Comparison of ENCODE assay signal across 9 cellular contexts in genomic region chr2:160252278-160252887, GRCh38. TPM values are rescaled to one million over a fixed set of nuclear protein-coding genes. Genes with fewer than 3 reads are reported as not detected.
A peak's percentile ranks its signal among the peaks of the same experiment; 100 is the strongest.
DNase-seq lines count a peak whose midpoint lies in the region; ATAC-seq and TF ChIP-seq lines count a peak whose summit lies in the region.
"Had no signal": no experiment of that assay in that cellular context is flagged by ENCODE, and none has a peak within 500 bp of the region (broad histone marks: within the 10 kb centered on the region; RNA-seq: fewer than 3 reads in every experiment).

No MANE protein-coding gene starts in this region.

- peaks cover 5% of the 10 kb centered on the region for H3K9me3 Mint-ChIP-seq in osteocyte (ENCODE audit: unreplicated experiment)

- no peaks in the 10 kb centered on the region for H3K36me3 Mint-ChIP-seq in osteocyte (ENCODE audit: unreplicated experiment)

- peaks cover 59% of the 10 kb centered on the region for H3K4me1 Mint-ChIP-seq in osteocyte (ENCODE audit: unreplicated experiment)

- no peaks in the 10 kb centered on the region for H3K79me2 ChIP-seq in GM23248 (ENCODE audit: insufficient read depth)
- H3K79me2 ChIP-seq in PC-3 (ENCODE audit: low read length), result no peaks in the 10 kb centered on the region

- CTCF ChIA-PET in PC-3 (lab: Charles Lee), result interaction anchor here (0.6 to 0.9 kb wide), 4 partner anchors 58 to 812 kb away, joined by 3 to 4 read pairs (median 4); no protein-coding TSS in a partner anchor

- H3K27ac ChIP-seq in GM23248 (no peak overlapping the region), PC-3 (ENCODE audit: low read length) (no peak overlapping the region)

- no TSS peak for BruUV-seq in PC-3 (replicated peaks; lab: Mats Ljungman, UMichigan)

- H3F3A ChIP-seq in GM23248 (ENCODE audit: insufficient read depth) (no peaks in the 10 kb centered on the region), PC-3 (ENCODE audit: low read length, unreplicated experiment) (no peaks in the 10 kb centered on the region)

- TF ChIP-seq CTCF in PC-3 (conservative IDR thresholded peaks at IDR 0.05; ENCODE audit: low read depth, low read length) (peak; percentile 82), osteocyte (IDR thresholded peaks at IDR 0.05) (peak; percentile 80)

- H3K27me3 Mint-ChIP-seq in osteocyte (ENCODE audit: unreplicated experiment), result no peaks in the 10 kb centered on the region

- H4K20me1 ChIP-seq in GM23248 (ENCODE audit: insufficient read depth) (no peaks in the 10 kb centered on the region), PC-3 (ENCODE audit: low read length) (no peaks in the 10 kb centered on the region)

- H3K4me2 ChIP-seq in GM23248 (ENCODE audit: unreplicated experiment), result no peak overlapping the region
- H3K4me2 ChIP-seq in PC-3 (ENCODE audit: low read length), result no peak overlapping the region

- H2AFZ ChIP-seq in GM23248 (no peak overlapping the region), PC-3 (ENCODE audit: low read length) (0 out of 2 replicates have a peak overlapping the region, but pooled peaks have one; percentile 3)

- H3K9me2 ChIP-seq in GM23248 (ENCODE audit: insufficient read depth) (no peaks in the 10 kb centered on the region), PC-3 (replicated peaks; ENCODE audit: low read length) (no peaks in the 10 kb centered on the region)

- DNase-seq in AG08396 (ENCODE audit: low spot score), result peak; percentile 20
- DNase-seq in GM23248, result peak; percentile 53
- DNase-seq in PC-3, result peak; percentile 75
- DNase-seq in erythroblast (lab: John Stamatoyannopoulos, UW), result peak; percentile 3 to 45
- DNase-seq in osteocyte (ENCODE audit: extremely low spot score, unreplicated experiment), result no peak
- no peak for DNase-seq in activated CD4-positive, alpha-beta T cell treated with anti-CD3 and anti-CD28 coated beads for 4 hours
- no peak for DNase-seq in activated gamma-delta T cell (lab: John Stamatoyannopoulos, UW)

- no peaks in the 10 kb centered on the region for H3K27me3 ChIP-seq in GM23248 (replicated peaks; ENCODE audit: insufficient read depth)
- no peaks in the 10 kb centered on the region for H3K27me3 ChIP-seq in PC-3 (ENCODE audit: low read length)

- H3K4me1 ChIP-seq in GM23248 (ENCODE audit: insufficient read depth) (peaks cover 16% of the 10 kb centered on the region), PC-3 (ENCODE audit: insufficient read depth, low read length) (peaks cover 17% of the 10 kb centered on the region)

- intact Hi-C loops in PC-3 (cut with micrococcal nuclease), result loop anchor here (1.0 to 10.0 kb wide), 4 partner anchors 48 to 812 kb away; no protein-coding TSS in a partner anchor

- no peak for TF ChIP-seq POLR2A in erythroblast (IDR thresholded peaks at IDR 0.05; ENCODE audit: low read length)

- H3K36me3 ChIP-seq in GM23248 (ENCODE audit: low read depth), result no peaks in the 10 kb centered on the region
- H3K36me3 ChIP-seq in PC-3 (ENCODE audit: low read depth, low read length), result no peaks in the 10 kb centered on the region

- in situ Hi-C loops in GM23248 (cut with MboI), result loop anchor here (25.0 kb wide), 1 partner anchor 140 kb away; no protein-coding TSS in a partner anchor

- H3K4me3 Mint-ChIP-seq in osteocyte (ENCODE audit: unreplicated experiment), result no peak overlapping the region

- WGBS in GM23248 (ENCODE audit: low coverage in 1 of 2, low lambda C conversion rate in 2 of 2, missing lambda C conversion rate in 2 of 2), 2 experiments, result 2 to 14% methylated on average over 1 of the region's 1 CpG

- H3K9me3 ChIP-seq in GM23248 (ENCODE audit: low read depth) (no peaks in the 10 kb centered on the region), PC-3 (ENCODE audit: low read length) (no peaks in the 10 kb centered on the region)

- POLR2A ChIA-PET in PC-3 (lab: Charles Lee; ENCODE audit: unreplicated experiment), result interaction anchor here (0.7 kb wide), 1 partner anchor 29 kb away, joined by 4 read pairs; no protein-coding TSS in a partner anchor

- H3K4me3 ChIP-seq in GM23248 (no peak overlapping the region), PC-3 (ENCODE audit: low read length) (no peak overlapping the region)

- H3K9ac ChIP-seq in GM23248 (no peak overlapping the region), PC-3 (ENCODE audit: low read length) (no peak overlapping the region)

- peak overlapping the region; percentile 66 for H3K27ac Mint-ChIP-seq in osteocyte (ENCODE audit: unreplicated experiment)

- ATAC-seq in PC-3, result peak; percentile 37; the same call in 1 of the 2 replicates
- no peak for ATAC-seq in GM21526 (IDR thresholded peaks at IDR 0.05; ENCODE audit: low FRiP score, unreplicated experiment)

RNA-seq across cellular contexts. Expression of gene ITGB6, which starts 52.3 kb away (rescaled TPM):
- not detected in 2 replicates for total RNA-seq in GM23248 (2014; rRNA removed; shearing (Covaris generic))
- 0.05 TPM in 1 of 2 replicates, not detected in the other for polyA plus RNA-seq in GM23248 (2016; fragmentation: Nextera tagmentation; extraction: Ambion mirVana)
- total RNA-seq in PC-3 (2014; rRNA removed), result 7.2 and 7.3 TPM in 2 replicates
- 0.13 TPM in 2 replicates for total RNA-seq in osteocyte
- total RNA-seq: subcutaneous adipose tissue had no signal

Comparison
In these comparisons a context has a peak if more than half of its experiments do, and no peak if none do; other contexts are left out.
1. DNase-seq: peak in AG08396 (single experiment), GM23248 (single experiment), PC-3 (single experiment) and erythroblast (2 of 2); none in osteocyte (single experiment), activated CD4-positive, alpha-beta T cell treated with anti-CD3 and anti-CD28 coated beads for 4 hours (0 of 2) and activated gamma-delta T cell (single experiment).